Comparison of ENCODE assay signal across 16 cellular contexts in genomic region chr17:76421054-76421427, GRCh38. TPM values are rescaled to one million over a fixed set of nuclear protein-coding genes. Genes with fewer than 3 reads are reported as not detected.
DNase-seq lines count a peak whose midpoint lies in the region; ATAC-seq and TF ChIP-seq lines count a peak whose summit lies in the region.
"Had no signal": no experiment of that assay in that cellular context is flagged by ENCODE, and none has a peak within 500 bp of the region (broad histone marks: within the 10 kb centered on the region; RNA-seq: fewer than 3 reads in every experiment).

No MANE protein-coding gene starts in this region.

- H3K27me3 Mint-ChIP-seq in naive B cell, result no peaks in the 10 kb centered on the region
- H3K27me3 Mint-ChIP-seq in activated naive CD4-positive, alpha-beta T cell treated with anti-CD3 and anti-CD28 coated beads for 36 hours (ENCODE audit: low read depth), result no peaks in the 10 kb centered on the region

- H3K4me3 ChIP-seq in OCI-LY7 (ENCODE audit: low read depth, low read length, poor library complexity, severe bottlenecking), result peak overlapping the region; percentile 36

- TF ChIP-seq CTCF in OCI-LY7 (conservative IDR thresholded peaks at IDR 0.05; ENCODE audit: low read length), result no peak

- H3K27ac ChIP-seq in OCI-LY7 (ENCODE audit: low read depth, low read length, poor library complexity, severe bottlenecking), result peak overlapping the region; percentile 75

- CTCF ChIA-PET in OCI-LY7 (lab: Charles Lee; ENCODE audit: unreplicated experiment), result no interaction called here
- CTCF ChIA-PET in activated naive CD4-positive, alpha-beta T cell treated with anti-CD3 and anti-CD28 coated beads for 36 hours (lab: Charles Lee), result interaction anchor here (0.7 kb wide), 1 partner anchor 10 kb away, joined by 3 read pairs; no protein-coding TSS in a partner anchor

- H3K9me3 Mint-ChIP-seq in naive B cell, result peaks cover 0 to 1% (median 0%) of the 10 kb centered on the region in 7 donors
- H3K9me3 Mint-ChIP-seq in activated naive CD4-positive, alpha-beta T cell treated with anti-CD3 and anti-CD28 coated beads for 36 hours, result no peaks in the 10 kb centered on the region

- H3K4me1 ChIP-seq in OCI-LY7 (ENCODE audit: insufficient read depth, low read length, poor library complexity, severe bottlenecking), result peaks cover 96% of the 10 kb centered on the region

- intact Hi-C loops in OCI-LY7 (cut with micrococcal nuclease; ENCODE audit: unreplicated experiment) (no loop called here), Right ventricle myocardium superior (cut with DNase I) (no loop called here)
- intact Hi-C loops in activated naive CD4-positive, alpha-beta T cell treated with anti-CD3 and anti-CD28 coated beads for 36 hours (cut with micrococcal nuclease), result no loop called here

- peaks cover 50 to 82% (median 68%) of the 10 kb centered on the region in 3 donors for H3K4me1 Mint-ChIP-seq in naive B cell
- H3K4me1 Mint-ChIP-seq in activated naive CD4-positive, alpha-beta T cell treated with anti-CD3 and anti-CD28 coated beads for 36 hours (ENCODE audit: low read depth), result peaks cover 13% of the 10 kb centered on the region

- 0 out of 2 replicates have a peak, but pooled peaks cover 4% of the 10 kb centered on the region for H3K9me3 ChIP-seq in OCI-LY7 (ENCODE audit: low read length)

- peak overlapping the region in 6 of 8 donors; percentile 3 to 75 (median 33) for H3K4me3 Mint-ChIP-seq in naive B cell
- no peak overlapping the region for H3K4me3 Mint-ChIP-seq in activated naive CD4-positive, alpha-beta T cell treated with anti-CD3 and anti-CD28 coated beads for 36 hours

- peaks cover 23% of the 10 kb centered on the region for H3K36me3 ChIP-seq in OCI-LY7 (ENCODE audit: insufficient read depth, low read length)

- peak; percentile 49 for DNase-seq in AG20443 (ENCODE audit: low spot score)
- DNase-seq in OCI-LY7 (ENCODE audit: low spot score), result no peak
- DNase-seq in Right ventricle myocardium superior, result no peak
- DNase-seq in naive B cell, result no peak
- no peak for DNase-seq in RKO (ENCODE audit: low spot score)
- no peak for DNase-seq in activated naive CD4-positive, alpha-beta T cell treated with anti-CD3 and anti-CD28 coated beads for 36 hours
- DNase-seq in NCI-H1092 (lab: John Stamatoyannopoulos, UW), result no peak
- DNase-seq: activated CD4-positive, CD25-positive, alpha-beta regulatory T cell treated with anti-CD3 and anti-CD28 coated beads, Interleukin-2, amount 50 U/mL, for 72 hours; activated T-cell treated with anti-CD3 and anti-CD28 coated beads, Interleukin-2, amount 50 U/mL, for 1 hour; DND-41; effector CD4-positive, alpha-beta T cell; NCI-H2107 had no signal

- POLR2A ChIA-PET in OCI-LY7 (lab: Charles Lee), result no interaction called here

- peak overlapping the region; percentile 70 for H3K4me2 ChIP-seq in OCI-LY7 (ENCODE audit: low read length)

- H3K36me3 Mint-ChIP-seq in naive B cell, result peaks cover 0 to 7% of the 10 kb centered on the region in 2 donors
- H3K36me3 Mint-ChIP-seq in activated naive CD4-positive, alpha-beta T cell treated with anti-CD3 and anti-CD28 coated beads for 36 hours (ENCODE audit: low read depth), result no peaks in the 10 kb centered on the region

- no TSS peak for BruUV-seq in OCI-LY7 (replicated peaks; lab: Mats Ljungman, UMichigan)

- no peak overlapping the region for H2AFZ ChIP-seq in OCI-LY7 (ENCODE audit: low read length)

- ATAC-seq in Right ventricle myocardium superior (ENCODE audit: poor library complexity), result peak; percentile 85
- no peak for ATAC-seq in naive B cell (ENCODE audit: low read depth in 2 of 2)
- ATAC-seq in GM18873 (IDR thresholded peaks at IDR 0.05; ENCODE audit: low FRiP score, unreplicated experiment), result no peak

- H3K27ac Mint-ChIP-seq in naive B cell, result peak overlapping the region in 4 of 6 donors; percentile 72 to 88 (median 84)
- no peak overlapping the region for H3K27ac Mint-ChIP-seq in activated naive CD4-positive, alpha-beta T cell treated with anti-CD3 and anti-CD28 coated beads for 36 hours

- no peaks in the 10 kb centered on the region for H4K20me1 ChIP-seq in OCI-LY7 (ENCODE audit: insufficient read depth, low read length)

- no peaks in the 10 kb centered on the region for H3K9me2 ChIP-seq in OCI-LY7 (ENCODE audit: insufficient read depth, low read length)

- peaks cover 92% of the 10 kb centered on the region for H3K79me2 ChIP-seq in OCI-LY7 (ENCODE audit: insufficient read depth, low read depth, low read length)

RNA-seq across cellular contexts. Expression of gene UBE2O, which starts 31.9 kb away (rescaled TPM):
- 43.4 and 55.1 TPM in 2 replicates for total RNA-seq in OCI-LY7 (2014; rRNA removed; shearing (Covaris generic))
- total RNA-seq in OCI-LY7 (2022), result 71.0 and 79.6 TPM in 2 replicates
- 35.9 TPM for total RNA-seq in Right ventricle myocardium superior
- polyA plus RNA-seq in naive B cell (ENCODE audit: low read depth in 6 of 6), result 10 to 100 TPM; 11.0 to 26.0 (median 16.4) TPM
- 10 to 100 TPM; 18.8 TPM for total RNA-seq in activated naive CD4-positive, alpha-beta T cell treated with anti-CD3 and anti-CD28 coated beads for 36 hours

RNA-seq across cellular contexts. Expression of gene SPHK1, which starts 36.6 kb away (rescaled TPM):
- 0.28 and 0.36 TPM in 2 replicates for total RNA-seq in OCI-LY7 (2014; rRNA removed; shearing (Covaris generic))
- total RNA-seq in OCI-LY7 (2022) (0.22 and 0.78 TPM in 2 replicates), Right ventricle myocardium superior (2.0 TPM)
- 1 to 10 TPM in 1 of 6 donors, under 1 TPM in 1, not detected in 4; 0.22 to 1.7 TPM for polyA plus RNA-seq in naive B cell (ENCODE audit: low read depth in 6 of 6)
- 1 to 10 TPM; 9.0 to 9.2 TPM for total RNA-seq in activated naive CD4-positive, alpha-beta T cell treated with anti-CD3 and anti-CD28 coated beads for 36 hours

RNA-seq across cellular contexts. Expression of gene AANAT, which starts 46.4 kb away (rescaled TPM):
- not detected in 2 replicates for total RNA-seq in OCI-LY7 (2014; rRNA removed; shearing (Covaris generic))
- total RNA-seq in OCI-LY7 (2022), result not detected in 2 replicates
- total RNA-seq in Right ventricle myocardium superior, result not detected
- polyA plus RNA-seq in naive B cell (ENCODE audit: low read depth in 6 of 6), result 1 to 10 TPM in 1 of 6 donors, under 1 TPM in 2, not detected in 3; 0.24 to 1.2 (median 0.43) TPM
- not detected for total RNA-seq in activated naive CD4-positive, alpha-beta T cell treated with anti-CD3 and anti-CD28 coated beads for 36 hours
- total RNA-seq: H4, lower leg skin, ureter had no signal
